8 cellular contexts compared by ENCODE assay signal in the genomic region with DNA sequence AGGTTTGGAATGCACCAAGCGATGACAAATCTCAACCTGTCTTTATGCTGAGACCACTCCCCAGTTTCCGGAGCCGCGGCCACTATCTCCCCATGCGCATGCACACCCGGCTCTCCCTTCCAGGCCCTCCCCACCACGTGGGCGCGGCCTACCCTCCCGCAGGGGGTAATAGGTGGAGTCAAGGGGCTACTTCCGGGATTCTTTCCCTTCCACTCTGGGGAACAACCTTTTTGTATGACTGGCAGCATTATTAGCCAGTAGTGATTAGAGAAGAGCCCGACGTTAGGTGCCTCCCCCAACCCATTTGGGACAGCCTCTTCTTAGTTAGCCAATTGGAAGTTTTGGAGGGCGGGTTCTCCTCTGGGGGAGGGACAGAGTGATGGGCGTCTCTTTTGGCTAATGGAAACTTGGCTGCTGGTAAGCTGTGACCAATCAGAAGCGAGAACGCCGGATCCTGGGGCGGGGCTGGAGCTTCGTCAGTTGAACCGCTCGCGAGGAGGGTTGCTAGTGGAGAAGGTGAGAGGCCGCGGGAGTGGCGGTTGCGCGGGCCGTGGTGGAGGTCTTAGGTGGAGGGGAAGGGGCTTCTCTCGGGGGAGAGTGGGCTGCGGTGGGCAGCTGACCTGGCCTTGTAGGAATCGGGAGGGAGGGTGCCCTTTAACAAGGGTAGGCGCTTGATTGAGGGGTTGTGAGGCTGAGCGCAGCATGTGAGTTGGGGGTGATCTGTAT. TPM values are rescaled to one million over a fixed set of nuclear protein-coding genes. Genes with fewer than 3 reads are reported as not detected.
DNase-seq lines count a peak whose midpoint lies in the region; ATAC-seq, FAIRE-seq and TF ChIP-seq lines count a peak whose summit lies in the region.

A gene with protein sequence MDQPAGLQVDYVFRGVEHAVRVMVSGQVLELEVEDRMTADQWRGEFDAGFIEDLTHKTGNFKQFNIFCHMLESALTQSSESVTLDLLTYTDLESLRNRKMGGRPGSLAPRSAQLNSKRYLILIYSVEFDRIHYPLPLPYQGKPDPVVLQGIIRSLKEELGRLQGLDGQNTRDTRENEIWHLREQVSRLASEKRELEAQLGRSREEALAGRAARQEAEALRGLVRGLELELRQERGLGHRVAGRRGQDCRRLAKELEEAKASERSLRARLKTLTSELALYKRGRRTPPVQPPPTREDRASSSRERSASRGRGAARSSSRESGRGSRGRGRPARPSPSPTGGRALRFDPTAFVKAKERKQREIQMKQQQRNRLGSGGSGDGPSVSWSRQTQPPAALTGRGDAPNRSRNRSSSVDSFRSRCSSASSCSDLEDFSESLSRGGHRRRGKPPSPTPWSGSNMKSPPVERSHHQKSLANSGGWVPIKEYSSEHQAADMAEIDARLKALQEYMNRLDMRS (plus strand): TSS at position 479 of the 726 bp plus-strand sequence. CDS start 7,552 bp downstream, outside the sequence.

- 0 to 2% (median 0%) methylated on average over 28 to 34 of the region's 34 CpGs for WGBS in adrenal gland, 4 donors
- WGBS in urinary bladder = under 1% methylated on average over 34 of the region's 34 CpGs

- TF ChIP-seq POLR2A in GM12891 (IDR thresholded peaks at IDR 0.05; ENCODE audit: low read depth, low read length) (peak; percentile 85), adrenal gland (IDR thresholded peaks at IDR 0.05) (peak; percentile 56 to 83)

- intact Hi-C loops in adrenal gland (cut with DNase I) = no loop called here
- intact Hi-C loops in left cardiac atrium (cut with DNase I) = no loop called here
- intact Hi-C loops in posterior vena cava (cut with DNase I) = no loop called here

- H3K27me3 ChIP-seq in adrenal gland = no peaks in the 10 kb centered on the region

- FAIRE-seq in GM12891 (lab: Jason Lieb, UNC) = peak; percentile 95

- no peak for TF ChIP-seq CTCF in adrenal gland (IDR thresholded peaks at IDR 0.05)

- H3K4me1 ChIP-seq in adrenal gland (replicated peaks in 1 of 2) (peaks cover 3 to 14% of the 10 kb centered on the region in 2 donors), urinary bladder (ENCODE audit: insufficient read depth) (peaks cover 3% of the 10 kb centered on the region)

- ATAC-seq in HG02798 (IDR thresholded peaks at IDR 0.05; ENCODE audit: poor library complexity, unreplicated experiment) = peak; percentile 94
- peak; percentile 98 to 99 for ATAC-seq in left cardiac atrium

- H3K4me3 ChIP-seq in adrenal gland (peak within 1 kb of the TSS in 3 of 4 donors; percentile 73 to 88 (median 86)), urinary bladder (ENCODE audit: low read depth, low read length) (peak within 1 kb of the TSS; percentile 67)

- H3K27ac ChIP-seq in adrenal gland (peak within 1 kb of the TSS in 4 of 5 donors; percentile 4 to 85 (median 76)), urinary bladder (ENCODE audit: low read depth) (no peak within 1 kb of the TSS)

- DNase-seq in GM12891 (ENCODE audit: insufficient read length, low spot score) = peak; percentile 90
- DNase-seq in NCI-H1436 (lab: John Stamatoyannopoulos, UW) = peak; percentile 99
- DNase-seq in SW480 (ENCODE audit: low spot score) = peak; percentile 100
- DNase-seq in adrenal gland = peak; percentile 95 to 99 (median 98)
- peak; percentile 94 for DNase-seq in left cardiac atrium
- DNase-seq in posterior vena cava (ENCODE audit: low spot score) = peak; percentile 97

- no peaks in the 10 kb centered on the region for H3K9me3 ChIP-seq in adrenal gland (replicated peaks in 1 of 3)

- H3K36me3 ChIP-seq in adrenal gland (replicated peaks in 1 of 2) = no peaks in the 10 kb centered on the region
- H3K36me3 ChIP-seq in urinary bladder (ENCODE audit: insufficient read depth) = no peaks in the 10 kb centered on the region

TF ChIP-seq in GM12891, 5 proteins besides CTCF, POLR2A, EP300 and RAD21:
- TF ChIP-seq POLR2AphosphoS5 (IDR thresholded peaks at IDR 0.05; ENCODE audit: low read depth, low read length) = peak; percentile 86
- 0 out of 2 replicates have a peak, but pooled peaks have one; percentile 29 for TF ChIP-seq POU2F2 (IDR thresholded peaks at IDR 0.05; ENCODE audit: low read depth, low read length)
- no peak for TF ChIP-seq SPI1 (IDR thresholded peaks at IDR 0.05; ENCODE audit: low read depth, low read length)
- no peak for TF ChIP-seq PAX5 (IDR thresholded peaks at IDR 0.05; ENCODE audit: insufficient read depth, low read length, severe bottlenecking)
- TF ChIP-seq TAF1 (IDR thresholded peaks at IDR 0.05; ENCODE audit: low read depth, low read length) = peak; percentile 84

RNA-seq across cellular contexts. Expression of the gene that starts here (rescaled TPM):
- polyA plus RNA-seq in GM12891 (2012; ENCODE audit: low read depth, missing spikeins) = 11.4 TPM
- total RNA-seq in adrenal gland = 10 to 100 TPM in 6 of 8 donors, 1 to 10 TPM in 2; 3.3 to 29.6 (median 15.0) TPM
- 10 to 100 TPM in 2 of 3 donors, 1 to 10 TPM in 1; 2.8 to 45.9 (median 24.3) TPM for polyA plus RNA-seq in adrenal gland
- total RNA-seq in left cardiac atrium = 10 to 100 TPM; 10.0 to 10.8 TPM
- total RNA-seq in posterior vena cava = 10 to 100 TPM in 1 of 2 donors, 1 to 10 TPM in 1; 10.0 to 12.9 TPM
- 3.2 TPM for total RNA-seq in urinary bladder
- polyA plus RNA-seq in urinary bladder = 19.6 TPM
